In the genomic region with DNA sequence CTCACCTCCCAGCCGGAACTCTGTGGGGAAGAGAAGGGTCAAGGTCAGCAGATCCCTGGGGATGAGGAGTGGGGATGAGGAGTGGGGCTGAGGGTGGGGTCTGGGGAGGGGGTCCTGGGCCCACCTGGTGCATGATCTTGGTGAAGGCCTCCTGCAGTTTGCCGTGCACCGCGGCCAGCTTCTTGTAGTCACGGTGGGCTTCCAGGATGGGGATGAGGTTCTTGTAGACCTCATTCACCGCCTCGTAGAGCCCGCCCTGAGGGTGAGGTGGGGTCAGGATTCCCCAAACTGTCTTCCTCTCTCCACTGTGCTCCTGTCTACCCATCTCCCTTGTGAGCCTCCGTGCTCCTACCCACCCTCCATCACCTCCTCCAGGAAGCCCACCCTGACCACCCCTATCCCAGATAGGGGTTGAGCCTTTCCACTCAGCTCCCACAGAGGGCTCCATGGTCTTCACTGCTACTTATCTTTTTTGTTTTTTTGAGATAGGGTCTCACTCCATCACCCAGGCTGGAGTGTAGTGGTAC, we compare ENCODE assay signal across 11 cellular contexts. TPM values are rescaled to one million over a fixed set of nuclear protein-coding genes. Genes with fewer than 3 reads are reported as not detected.
DNase-seq lines count a peak whose midpoint lies in the region; FAIRE-seq and TF ChIP-seq lines count a peak whose summit lies in the region.
"Had no signal": no experiment of that assay in that cellular context is flagged by ENCODE, and none has a peak within 500 bp of the region (broad histone marks: within the 10 kb centered on the region; RNA-seq: fewer than 3 reads in every experiment).

No MANE protein-coding gene starts in this region.

- peaks cover 10 to 24% of the 10 kb centered on the region in 2 donors for H3K4me1 ChIP-seq in ascending aorta
- H3K4me1 ChIP-seq in kidney (ENCODE audit: control insufficient read depth in 1 of 2, insufficient read depth in 1 of 2, low read depth in 1 of 2, low read length in 2 of 2): peaks cover 11 to 14% of the 10 kb centered on the region in 2 donors
- H3K4me1 ChIP-seq in spleen: peaks cover 0 to 26% (median 10%) of the 10 kb centered on the region in 6 donors

- no peak overlapping the region for H3K9ac ChIP-seq in kidney (ENCODE audit: low read length in 2 of 2)

- no peak for FAIRE-seq in kidney (lab: Jason Lieb, UNC)

- H3K27me3 ChIP-seq in ascending aorta: no peaks in the 10 kb centered on the region
- H3K27me3 ChIP-seq in spleen (replicated peaks in 1 of 7): no peaks in the 10 kb centered on the region
- H3K27me3 ChIP-seq: BE2C, right lobe of liver had no signal

- H3K36me3 ChIP-seq in ascending aorta (peaks cover 0 to 6% of the 10 kb centered on the region in 2 donors), kidney (ENCODE audit: control insufficient read depth in 1 of 2, insufficient read depth in 2 of 2, low read length in 2 of 2) (peaks cover 0 to 7% of the 10 kb centered on the region in 2 donors), spleen (peaks cover 0 to 52% (median 5%) of the 10 kb centered on the region in 6 donors)
- H3K36me3 ChIP-seq: BE2C had no signal

- H3K9me3 Mint-ChIP-seq in CD14-positive monocyte (peaks cover 0 to 2% (median 0%) of the 10 kb centered on the region in 7 donors), nephron progenitor cell (no peaks in the 10 kb centered on the region)
- H3K9me3 Mint-ChIP-seq: memory B cell had no signal

- H3K4me3 Mint-ChIP-seq in CD14-positive monocyte (no peak overlapping the region), nephron progenitor cell (no peak overlapping the region)
- H3K4me3 Mint-ChIP-seq: memory B cell had no signal

- H3K4me3 ChIP-seq in ascending aorta: peak overlapping the region in 1 of 2 donors; percentile 14
- H3K4me3 ChIP-seq in kidney (ENCODE audit: low read length in 2 of 2): no peak overlapping the region
- no peak overlapping the region for H3K4me3 ChIP-seq in spleen
- H3K4me3 ChIP-seq: right lobe of liver had no signal

- H3K36me3 Mint-ChIP-seq in CD14-positive monocyte: no peaks in the 10 kb centered on the region
- H3K36me3 Mint-ChIP-seq in nephron progenitor cell (ENCODE audit: low read depth): peaks cover 9% of the 10 kb centered on the region

- TF ChIP-seq CTCF in CD14-positive monocyte (IDR thresholded peaks at IDR 0.05) (peak; percentile 71), ascending aorta (IDR thresholded peaks at IDR 0.05) (peak in 1 of 3 experiments; percentile 1), kidney (IDR thresholded peaks at IDR 0.05; ENCODE audit: borderline replicate concordance, extremely low read depth, insufficient read depth) (no peak), spleen (IDR thresholded peaks at IDR 0.05 in 8 of 11, conservative IDR thresholded peaks at IDR 0.05 in 3 of 11) (peak in 6 of 11 experiments; percentile 21 to 56 (median 43)), nephron progenitor cell (IDR thresholded peaks at IDR 0.05) (no peak)

- TF ChIP-seq POLR2A in spleen (IDR thresholded peaks at IDR 0.05): no peak

- no peaks in the 10 kb centered on the region for H3K9me3 ChIP-seq in ascending aorta
- H3K9me3 ChIP-seq in kidney (ENCODE audit: control insufficient read depth in 1 of 2, low read length in 2 of 2): no peaks in the 10 kb centered on the region
- no peaks in the 10 kb centered on the region for H3K9me3 ChIP-seq in spleen
- H3K9me3 ChIP-seq: BE2C, right lobe of liver had no signal

- H3K27ac Mint-ChIP-seq in CD14-positive monocyte (peak overlapping the region in 2 of 7 donors; percentile 39 to 64), nephron progenitor cell (no peak overlapping the region)
- H3K27ac Mint-ChIP-seq: memory B cell had no signal

- intact Hi-C loops in CD14-positive monocyte (cut with micrococcal nuclease): loop anchor here (5.0 kb wide), 1 partner anchor 67 kb away; no protein-coding TSS in a partner anchor
- intact Hi-C loops in ascending aorta (cut with DNase I): loop anchor here (1.0 to 10.0 kb wide), 2 partner anchors 169 to 269 kb away; no protein-coding TSS in a partner anchor
- intact Hi-C loops in kidney (cut with DNase I): loop anchor here (5.0 kb wide), 1 partner anchor 67 kb away; no protein-coding TSS in a partner anchor
- intact Hi-C loops in spleen (cut with DNase I; ENCODE audit: low total_unique reads): loop anchor here (5.0 kb wide), 2 partner anchors 77 to 167 kb away; no protein-coding TSS in a partner anchor

- H3K27ac ChIP-seq in ascending aorta (peak overlapping the region; percentile 93 to 94), kidney (ENCODE audit: low read depth in 2 of 2, low read length in 2 of 2) (peak overlapping the region; percentile 75 to 85), spleen (peak overlapping the region in 7 of 8 donors; percentile 20 to 74 (median 70))

- peaks cover 11% of the 10 kb centered on the region for H3K4me1 Mint-ChIP-seq in CD14-positive monocyte
- peaks cover 9% of the 10 kb centered on the region for H3K4me1 Mint-ChIP-seq in nephron progenitor cell

- DNase-seq in CD14-positive monocyte (ENCODE audit: low spot score): no peak
- DNase-seq in ascending aorta (ENCODE audit: low spot score in 2 of 2): no peak
- DNase-seq in kidney: no peak
- no peak for DNase-seq in spleen
- DNase-seq in CD1c-positive myeloid dendritic cell (ENCODE audit: extremely low spot score): no peak
- no peak for DNase-seq in NCI-H748 treated with DMSO at 0.1 percent for 48 hours (lab: John Stamatoyannopoulos, UW)
- DNase-seq in nephron progenitor cell: no peak
- DNase-seq in SKM-1 treated with dmso at 0.1 percent for 144 hours (lab: John Stamatoyannopoulos, UW; ENCODE audit: unreplicated experiment): no peak

- 66 to 83% (median 80%) methylated on average over 8 to 9 of the region's 9 CpGs for WGBS in spleen, 5 donors

- H3K27me3 Mint-ChIP-seq in CD14-positive monocyte (ENCODE audit: low read depth in 3 of 3) (peaks cover 6 to 11% (median 8%) of the 10 kb centered on the region in 3 donors), nephron progenitor cell (ENCODE audit: low read depth, poor library complexity) (peaks cover 11% of the 10 kb centered on the region)

RNA-seq across cellular contexts. Expression of a gene that starts 6.8 kb away (rescaled TPM):
- under 1 TPM; 0.40 to 0.64 TPM for polyA plus RNA-seq in CD14-positive monocyte
- 572 TPM for total RNA-seq in ascending aorta
- total RNA-seq in kidney: 119 TPM
- polyA plus RNA-seq in kidney (ENCODE audit: insufficient read depth, low read depth, low replicate concordance): 37.5 TPM
- total RNA-seq in spleen: 100 to 1,000 TPM in 4 of 7 donors, 10 to 100 TPM in 3; 47.7 to 144 (median 117) TPM
- polyA plus RNA-seq in spleen: 10 to 100 TPM; 16.3 to 34.9 (median 20.1) TPM

RNA-seq across cellular contexts. Expression of a gene that starts 35.3 kb away (rescaled TPM):
- not detected for polyA plus RNA-seq in CD14-positive monocyte
- not detected for total RNA-seq in ascending aorta
- total RNA-seq in kidney: 1.9 TPM
- polyA plus RNA-seq in kidney (ENCODE audit: insufficient read depth, low read depth, low replicate concordance): 1.3 TPM
- total RNA-seq in spleen: not detected
- under 1 TPM in 1 of 3 donors, not detected in 2; 0.30 TPM for polyA plus RNA-seq in spleen

RNA-seq across cellular contexts. Expression of a gene that starts 48.6 kb away (rescaled TPM):
- polyA plus RNA-seq in CD14-positive monocyte (under 1 TPM in 1 of 2 donors, not detected in 1; 0.27 TPM), kidney (ENCODE audit: insufficient read depth, low read depth, low replicate concordance) (0.65 TPM), spleen (1 to 10 TPM; 1.7 to 4.4 (median 3.9) TPM)
- total RNA-seq in ascending aorta (1.1 TPM), kidney (1.7 TPM), spleen (1 to 10 TPM; 2.0 to 9.7 (median 3.6) TPM)

RNA-seq across cellular contexts. Expression of a gene that starts 58.2 kb away (rescaled TPM):
- polyA plus RNA-seq in CD14-positive monocyte (under 1 TPM; 0.03 to 0.18 TPM), kidney (ENCODE audit: insufficient read depth, low read depth, low replicate concordance) (45.8 TPM), spleen (10 to 100 TPM; 12.5 to 45.8 (median 40.2) TPM)
- total RNA-seq in ascending aorta (140 TPM), kidney (112 TPM), spleen (100 to 1,000 TPM in 1 of 7 donors, 10 to 100 TPM in 6; 26.2 to 105 (median 57.3) TPM)

Comparison
In these comparisons a context has a peak if more than half of its experiments do, and no peak if none do; other contexts are left out.
1. CTCF ChIP-seq: peak in CD14-positive monocyte (single experiment) and spleen (6 of 11); none in kidney (single experiment) and nephron progenitor cell (single experiment).
2. Peak in every context shown above with its lines, with median percentiles within 50 percentile points of each other: H3K27ac ChIP-seq.